In genomic region chr1:16434501-16434900, GRCh38 we compare ENCODE assay signal across 19 cellular contexts. TPM values are rescaled to one million over a fixed set of nuclear protein-coding genes. Genes with fewer than 3 reads are reported as not detected.
"Had no signal": no experiment of that assay in that cellular context is flagged by ENCODE, and none has a peak within 500 bp of the region (broad histone marks: within the 10 kb centered on the region; RNA-seq: fewer than 3 reads in every experiment).

No MANE protein-coding gene starts in this region.

- H3K27ac Mint-ChIP-seq: activated naive CD8-positive, alpha-beta T cell; activated T-cell treated with anti-CD3 and anti-CD28 coated beads, Interleukin-2, amount 50 U/mL, for 24 hours; T-helper 1 cell treated with Interleukin-12 subunit alpha and Interleukin-12 subunit beta and Interleukin-4 antibody, amounts not matched to agents 30 μg/mL and 1 μg/mL, for 36 hours had no signal

- H3K36me3 Mint-ChIP-seq: activated naive CD8-positive, alpha-beta T cell had no signal

- ATAC-seq: gastroesophageal sphincter, heart left ventricle had no signal

- H3K4me3 Mint-ChIP-seq: activated naive CD8-positive, alpha-beta T cell; activated T-cell treated with anti-CD3 and anti-CD28 coated beads, Interleukin-2, amount 50 U/mL, for 24 hours; T-helper 1 cell treated with Interleukin-12 subunit alpha and Interleukin-12 subunit beta and Interleukin-4 antibody, amounts not matched to agents 30 μg/mL and 1 μg/mL, for 36 hours had no signal

- H3K4me3 ChIP-seq: gastroesophageal sphincter, heart left ventricle, left ventricle myocardium inferior, spleen, stomach, vagina had no signal

- H3K27me3 Mint-ChIP-seq: activated naive CD8-positive, alpha-beta T cell; activated T-cell treated with anti-CD3 and anti-CD28 coated beads, Interleukin-2, amount 50 U/mL, for 24 hours had no signal

- DNase-seq: activated CD4-positive, alpha-beta T cell treated with anti-CD3 and anti-CD28 coated beads, Interleukin-2, amount 50 U/mL, for 4 hours; activated gamma-delta T cell; activated T-cell treated with anti-CD3 and anti-CD28 coated beads, Interleukin-2, amount 50 U/mL, for 24 hours; erythroblast; kidney glomerular epithelial cell; left ventricle myocardium inferior; occipital lobe; posterior cingulate gyrus; spleen; stomach; trophoblast cell had no signal

- H3K9me3 Mint-ChIP-seq: activated T-cell treated with anti-CD3 and anti-CD28 coated beads, Interleukin-2, amount 50 U/mL, for 24 hours; T-helper 1 cell treated with Interleukin-12 subunit alpha and Interleukin-12 subunit beta and Interleukin-4 antibody, amounts not matched to agents 30 μg/mL and 1 μg/mL, for 36 hours had no signal

RNA-seq across cellular contexts. Expression of gene SPATA21, which starts 2.7 kb away (rescaled TPM):
- total RNA-seq: cardiac septum, heart left ventricle, left ventricle myocardium inferior, occipital lobe, renal cortical epithelial cell, stomach, temporal lobe, vagina had no signal
